ENCODE assay signal across 23 cellular contexts in the genomic region with DNA sequence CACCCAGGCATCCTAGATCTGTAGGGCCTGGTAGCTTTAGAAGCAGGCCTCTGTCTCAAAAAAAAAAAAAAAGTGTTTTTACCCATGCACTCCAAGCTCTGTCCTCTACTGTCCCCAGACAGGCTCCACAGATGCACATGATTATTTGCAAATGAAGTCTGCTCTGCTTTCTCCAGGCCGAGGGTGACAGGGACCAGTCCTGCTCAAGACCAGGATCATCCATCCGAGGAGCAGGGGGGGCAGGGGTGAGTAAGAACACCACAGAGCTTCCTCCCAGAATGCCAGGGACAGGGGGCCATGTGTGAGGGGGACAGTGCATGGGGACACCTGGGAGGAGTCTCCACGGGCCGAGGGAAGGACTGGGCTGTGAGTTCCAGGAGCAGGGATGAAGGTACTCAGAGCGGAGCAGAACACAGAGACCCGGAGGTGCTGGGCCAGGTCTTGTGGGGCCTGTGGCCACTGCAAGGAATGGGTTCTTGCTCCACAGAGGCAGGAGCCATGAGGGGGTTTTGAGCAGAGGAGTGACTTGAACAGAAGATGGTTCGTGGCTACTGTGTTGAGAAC. TPM values are rescaled to one million over a fixed set of nuclear protein-coding genes. Genes with fewer than 3 reads are reported as not detected.
"Had no signal": no experiment of that assay in that cellular context is flagged by ENCODE, and none has a peak within 500 bp of the region (broad histone marks: within the 10 kb centered on the region; RNA-seq: fewer than 3 reads in every experiment).

No MANE protein-coding gene starts in this region.

- ATAC-seq: activated CD4-positive, CD25-positive, alpha-beta regulatory T cell treated with anti-CD3 and anti-CD28 coated beads, Interleukin-2, amount 50 U/mL, for 24 hours; activated CD8-positive, alpha-beta T cell treated with anti-CD3 and anti-CD28 coated beads, Interleukin-2, amount 10 ng/mL, durations not matched to agents 7 days and 5 days had no signal

- H3K27ac ChIP-seq: SK-N-MC had no signal

- H3K27ac Mint-ChIP-seq: activated CD8-positive, alpha-beta T cell treated with anti-CD3 and anti-CD28 coated beads, Interleukin-2, amount 10 ng/mL, durations not matched to agents 7 days and 5 days; activated naive CD4-positive, alpha-beta T cell treated with anti-CD3 and anti-CD28 coated beads, Interleukin-2, amount 50 U/mL, for 24 hours had no signal

- H3K9me3 Mint-ChIP-seq: activated naive CD4-positive, alpha-beta T cell treated with anti-CD3 and anti-CD28 coated beads, Interleukin-2, amount 50 U/mL, for 24 hours; central memory CD8-positive, alpha-beta T cell had no signal

- DNase-seq: activated CD4-positive, alpha-beta T cell treated with anti-CD3 and anti-CD28 coated beads for 48 hours; activated CD4-positive, alpha-beta T cell treated with anti-CD3 and anti-CD28 coated beads, Interleukin-2, amount 50 U/mL, for 4 hours; activated CD8-positive, alpha-beta memory T cell treated with anti-CD3 and anti-CD28 coated beads, Interleukin-2, amount 50 U/mL, for 48 hours; activated CD8-positive, alpha-beta T cell treated with anti-CD3 and anti-CD28 coated beads, Interleukin-2, amount 10 ng/mL, durations not matched to agents 7 days and 5 days; activated naive CD4-positive, alpha-beta T cell; activated T-cell treated with anti-CD3 and anti-CD28 coated beads, Interleukin-2, amount 50 U/mL, for 1 hour; amygdala; Karpas-422; NCI-H1105 treated with DMSO at 0.1 percent for 48 hours; NCI-H1436 treated with DMSO at 0.1 percent for 48 hours; NCI-H2081; NCI-H446 treated with DMSO at 0.1 percent for 48 hours; NCI-H526 treated with DMSO at 0.1 percent for 48 hours; NCI-H82; SIG-M5; SW 1271 had no signal

- H3K4me3 Mint-ChIP-seq: activated CD8-positive, alpha-beta T cell treated with anti-CD3 and anti-CD28 coated beads, Interleukin-2, amount 10 ng/mL, durations not matched to agents 7 days and 5 days; activated naive CD4-positive, alpha-beta T cell treated with anti-CD3 and anti-CD28 coated beads, Interleukin-2, amount 50 U/mL, for 24 hours; brain; central memory CD8-positive, alpha-beta T cell had no signal

- H3K36me3 Mint-ChIP-seq: activated naive CD4-positive, alpha-beta T cell treated with anti-CD3 and anti-CD28 coated beads, Interleukin-2, amount 50 U/mL, for 24 hours; brain had no signal

- H3K4me3 ChIP-seq: SK-N-MC had no signal

- H3K27me3 Mint-ChIP-seq: activated naive CD4-positive, alpha-beta T cell treated with anti-CD3 and anti-CD28 coated beads, Interleukin-2, amount 50 U/mL, for 24 hours had no signal

RNA-seq across cellular contexts. Expression of a gene that starts 51.6 kb away (rescaled TPM):
- total RNA-seq: OCI-LY7, RPMI7951 had no signal
